In the genomic region with DNA sequence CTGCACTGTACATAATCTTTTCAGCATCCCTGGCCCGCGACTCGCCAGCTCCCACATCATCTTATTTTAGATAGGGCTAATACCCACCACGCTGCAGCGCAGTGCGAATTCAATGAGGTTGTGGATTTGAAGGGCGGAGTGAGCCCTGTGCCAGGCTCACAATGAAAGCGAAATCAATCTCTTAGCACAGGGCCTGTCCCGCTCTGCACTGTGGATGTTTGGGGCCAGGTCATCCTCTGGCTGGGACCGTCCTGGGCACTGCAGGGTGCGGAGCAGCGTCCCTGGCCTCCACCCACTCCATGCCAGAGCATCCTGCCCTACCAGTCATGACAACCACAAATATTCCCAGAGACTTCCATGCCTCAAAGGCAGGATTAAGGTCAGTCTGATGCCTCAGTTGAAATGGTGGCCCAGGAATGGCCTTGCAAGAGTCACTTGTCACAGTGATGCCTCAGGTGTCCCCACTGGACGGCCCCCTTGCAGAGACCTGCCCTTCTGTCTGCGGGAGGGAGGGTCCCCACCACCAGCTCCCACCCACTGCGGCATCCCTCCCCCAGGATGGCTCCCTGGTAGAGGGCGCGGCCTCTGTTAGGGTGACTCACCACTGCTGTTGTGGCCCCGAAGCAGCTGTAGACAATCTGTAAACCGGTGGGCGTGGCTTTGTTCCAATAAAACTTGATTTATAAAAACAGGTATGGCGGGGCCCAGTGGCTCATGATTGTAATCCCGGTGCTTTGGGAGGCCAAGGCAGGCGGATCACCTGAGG, we compare ENCODE assay signal across 1 cellular context.
TF ChIP-seq lines count a peak whose summit lies in the region.

No MANE protein-coding gene starts in this region.

TF ChIP-seq in A549, 52 proteins besides CTCF, POLR2A, EP300 and RAD21 (continued from another document):
- TF ChIP-seq, protein P1, sequence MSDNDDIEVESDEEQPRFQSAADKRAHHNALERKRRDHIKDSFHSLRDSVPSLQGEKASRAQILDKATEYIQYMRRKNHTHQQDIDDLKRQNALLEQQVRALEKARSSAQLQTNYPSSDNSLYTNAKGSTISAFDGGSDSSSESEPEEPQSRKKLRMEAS (IDR thresholded peaks at IDR 0.05): 0 out of 2 replicates have a peak, but pooled peaks have one; percentile 7
- TF ChIP-seq TP53 (CRISPR knock-in tag; IDR thresholded peaks at IDR 0.05) (no peak), ESRRA (IDR thresholded peaks at IDR 0.05; ENCODE audit: borderline replicate concordance, low read length) (no peak), KDM1A (IDR thresholded peaks at IDR 0.05; ENCODE audit: low read depth) (no peak), FOSL2 (IDR thresholded peaks at IDR 0.05) (0 out of 2 replicates have a peak, but pooled peaks have one; percentile 36), FOSL2 (CRISPR knock-in tag; IDR thresholded peaks at IDR 0.05) (peak; percentile 91), FOSB (CRISPR knock-in tag; IDR thresholded peaks at IDR 0.05) (no peak)
- TF ChIP-seq, protein P2, sequence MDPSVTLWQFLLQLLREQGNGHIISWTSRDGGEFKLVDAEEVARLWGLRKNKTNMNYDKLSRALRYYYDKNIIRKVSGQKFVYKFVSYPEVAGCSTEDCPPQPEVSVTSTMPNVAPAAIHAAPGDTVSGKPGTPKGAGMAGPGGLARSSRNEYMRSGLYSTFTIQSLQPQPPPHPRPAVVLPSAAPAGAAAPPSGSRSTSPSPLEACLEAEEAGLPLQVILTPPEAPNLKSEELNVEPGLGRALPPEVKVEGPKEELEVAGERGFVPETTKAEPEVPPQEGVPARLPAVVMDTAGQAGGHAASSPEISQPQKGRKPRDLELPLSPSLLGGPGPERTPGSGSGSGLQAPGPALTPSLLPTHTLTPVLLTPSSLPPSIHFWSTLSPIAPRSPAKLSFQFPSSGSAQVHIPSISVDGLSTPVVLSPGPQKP (IDR thresholded peaks at IDR 0.05; ENCODE audit: low read depth, low read length): no peak
- TF ChIP-seq, protein P3, sequence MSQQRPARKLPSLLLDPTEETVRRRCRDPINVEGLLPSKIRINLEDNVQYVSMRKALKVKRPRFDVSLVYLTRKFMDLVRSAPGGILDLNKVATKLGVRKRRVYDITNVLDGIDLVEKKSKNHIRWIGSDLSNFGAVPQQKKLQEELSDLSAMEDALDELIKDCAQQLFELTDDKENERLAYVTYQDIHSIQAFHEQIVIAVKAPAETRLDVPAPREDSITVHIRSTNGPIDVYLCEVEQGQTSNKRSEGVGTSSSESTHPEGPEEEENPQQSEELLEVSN (IDR thresholded peaks at IDR 0.05; ENCODE audit: borderline replicate concordance, low read depth): no peak
